ENCODE assay signal across 19 cellular contexts in the genomic region with DNA sequence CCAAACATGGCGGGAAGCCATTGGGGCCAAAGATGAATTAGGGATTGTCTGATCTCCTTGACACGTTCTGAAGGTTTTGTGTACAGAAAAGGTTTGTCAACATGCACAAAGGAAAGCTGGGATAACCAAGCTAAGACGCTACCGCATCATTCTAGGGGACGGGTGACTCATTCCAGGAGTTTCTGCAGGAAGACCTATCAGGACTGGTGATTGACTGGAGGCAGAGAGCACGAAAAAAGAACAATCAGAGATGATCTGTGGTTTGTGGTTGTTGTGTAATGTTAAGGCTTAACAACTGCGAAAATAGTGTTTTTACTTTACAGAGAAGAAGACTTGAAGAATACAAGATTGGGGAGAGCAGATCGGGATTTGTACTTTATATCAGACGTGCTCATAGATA. TPM values are rescaled to one million over a fixed set of nuclear protein-coding genes. Genes with fewer than 3 reads are reported as not detected.
"Had no signal": no experiment of that assay in that cellular context is flagged by ENCODE, and none has a peak within 500 bp of the region (broad histone marks: within the 10 kb centered on the region; RNA-seq: fewer than 3 reads in every experiment).

No MANE protein-coding gene starts in this region.

- ATAC-seq: activated T-helper 17 cell treated with anti-CD3 and anti-CD28 coated beads, Interleukin-2, amount 50 U/mL, for 72 hours; WTC11 had no signal

- H3K27me3 ChIP-seq: spleen, testis, upper lobe of left lung had no signal

- H3K36me3 ChIP-seq: esophagus muscularis mucosa, left ventricle myocardium inferior, spleen, upper lobe of left lung had no signal

- H3K4me1 ChIP-seq: esophagus muscularis mucosa, left ventricle myocardium inferior, spleen, testis, upper lobe of left lung had no signal

- H3K4me3 ChIP-seq: coronary artery, esophagus muscularis mucosa, left ventricle myocardium inferior, spleen, testis, upper lobe of left lung had no signal

- H3K4me1 Mint-ChIP-seq: mesothelial cell of epicardium had no signal

- H3K36me3 Mint-ChIP-seq: activated naive CD8-positive, alpha-beta T cell; mesothelial cell of epicardium; natural killer cell; WTC11 had no signal

- H3K4me3 Mint-ChIP-seq: activated naive CD8-positive, alpha-beta T cell; activated T-cell treated with anti-CD3 and anti-CD28 coated beads, Interleukin-2, amount 50 U/mL, for 24 hours; activated T-helper 17 cell treated with anti-CD3 and anti-CD28 coated beads, Interleukin-2, amount 50 U/mL, for 72 hours; mesothelial cell of epicardium; natural killer cell; WTC11 had no signal

- DNase-seq: activated naive CD4-positive, alpha-beta T cell; activated T-cell treated with anti-CD3 and anti-CD28 coated beads, Interleukin-2, amount 50 U/mL, for 24 hours; cerebellar nuclear complex; hypothalamus; left ventricle myocardium inferior; natural killer cell; retina; spleen; stimulated activated CD4-positive, alpha-beta T cell treated with anti-CD3 and anti-CD28 coated beads, Interleukin-4, amount 100 ng/mL, for 1 hour; stimulated activated naive CD4-positive, alpha-beta T cell; testis; upper lobe of left lung had no signal

- H3K9me3 Mint-ChIP-seq: activated T-cell treated with anti-CD3 and anti-CD28 coated beads, Interleukin-2, amount 50 U/mL, for 24 hours; mesothelial cell of epicardium; natural killer cell; WTC11 had no signal

- H3K27ac ChIP-seq: coronary artery, esophagus muscularis mucosa, left ventricle myocardium inferior, spleen, testis, upper lobe of left lung had no signal

- H3K9me3 ChIP-seq: esophagus muscularis mucosa, spleen, testis had no signal

- H3K27ac Mint-ChIP-seq: activated naive CD8-positive, alpha-beta T cell; activated T-cell treated with anti-CD3 and anti-CD28 coated beads, Interleukin-2, amount 50 U/mL, for 24 hours; activated T-helper 17 cell treated with anti-CD3 and anti-CD28 coated beads, Interleukin-2, amount 50 U/mL, for 72 hours; mesothelial cell of epicardium; natural killer cell; progenitor cell of endocrine pancreas; WTC11 had no signal

RNA-seq across cellular contexts. Expression of a gene that starts 22.2 kb away (rescaled TPM):
- total RNA-seq: activated T-helper 17 cell treated with anti-CD3 and anti-CD28 coated beads, Interleukin-2, amount 50 U/mL, for 72 hours; progenitor cell of endocrine pancreas had no signal
